ENCODE assay signal across 8 cellular contexts in genomic region chr3:129441215-129441614, GRCh38. TPM values are rescaled to one million over a fixed set of nuclear protein-coding genes. Genes with fewer than 3 reads are reported as not detected.
DNase-seq lines count a peak whose midpoint lies in the region; ATAC-seq and TF ChIP-seq lines count a peak whose summit lies in the region.

No MANE protein-coding gene starts in this region.

- peak overlapping the region; percentile 78 for H3K27ac ChIP-seq in hepatocyte
- H3K27ac ChIP-seq in suprapubic skin = peak overlapping the region; percentile 95

- no peaks in the 10 kb centered on the region for H3K9me2 ChIP-seq in hepatocyte (replicated peaks; ENCODE audit: insufficient read depth)

- H3K9me3 Mint-ChIP-seq in WTC11 = no peaks in the 10 kb centered on the region

- no peaks in the 10 kb centered on the region; the same call in 1 of the 2 replicates for H3K27me3 Mint-ChIP-seq in WTC11 (ENCODE audit: low read depth)

- no peaks in the 10 kb centered on the region for H3K9me3 ChIP-seq in hepatocyte (ENCODE audit: low read depth)
- no peaks in the 10 kb centered on the region for H3K9me3 ChIP-seq in suprapubic skin

- POLR2A ChIA-PET in WTC11 (lab: Charles Lee) = interaction anchor here (1.2 kb wide), 1 partner anchor 176 kb away, joined by 3 read pairs; no protein-coding TSS in a partner anchor

- CTCF ChIA-PET in WTC11 (lab: Charles Lee) = interaction anchor here (0.7 to 1.6 kb wide), 6 partner anchors 12 to 186 kb away, joined by 3 to 5 read pairs (median 4); partner anchors contain the start of gene EFCAB12

- peaks cover 20% of the 10 kb centered on the region for H3K36me3 Mint-ChIP-seq in WTC11

- TF ChIP-seq EP300 in suprapubic skin (IDR thresholded peaks at IDR 0.05) = no peak

- TF ChIP-seq CTCF in WTC11 (IDR thresholded peaks at IDR 0.05) (no peak), hepatocyte (IDR thresholded peaks at IDR 0.05; ENCODE audit: poor library complexity) (no peak), suprapubic skin (IDR thresholded peaks at IDR 0.05) (no peak)

- peak; percentile 4 for DNase-seq in activated effector memory CD4-positive, alpha-beta T cell treated with Interleukin-2 at 50 U/mL for 16 hours
- no peak for DNase-seq in activated effector memory CD4-positive, alpha-beta T cell treated with anti-CD3 and anti-CD28 coated beads, Interleukin-2, amount 50 U/mL, for 16 hours
- DNase-seq in WTC11 (ENCODE audit: low spot score) (no peak), hepatocyte (ENCODE audit: low spot score) (no peak), suprapubic skin (ENCODE audit: low spot score in 2 of 2) (no peak), hepatic stellate cell (ENCODE audit: low spot score) (no peak), NCI-H2227 treated with DMSO at 0.1 percent for 48 hours (lab: John Stamatoyannopoulos, UW) (no peak)

- H2AFZ ChIP-seq in hepatocyte = peak overlapping the region; percentile 38

- H3K4me1 ChIP-seq in hepatocyte (ENCODE audit: insufficient read depth) (peaks cover 13% of the 10 kb centered on the region), suprapubic skin (peaks cover 53% of the 10 kb centered on the region)

- H4K20me1 ChIP-seq in hepatocyte (ENCODE audit: insufficient read depth, poor library complexity, severe bottlenecking) = no peaks in the 10 kb centered on the region

- 69% methylated on average over 9 of the region's 9 CpGs for WGBS in hepatocyte (ENCODE audit: low lambda C conversion rate, missing lambda C conversion rate)
- 22% methylated on average over 9 of the region's 9 CpGs for WGBS in suprapubic skin

- H3K4me2 ChIP-seq in hepatocyte = peak overlapping the region; percentile 82

- TF ChIP-seq POLR2A in suprapubic skin (IDR thresholded peaks at IDR 0.05) = no peak

- H3K27me3 ChIP-seq in hepatocyte (no peaks in the 10 kb centered on the region), suprapubic skin (no peaks in the 10 kb centered on the region)

- H3K27ac Mint-ChIP-seq in WTC11 = peak overlapping the region; percentile 17; the same call in 1 of the 2 replicates

- peak overlapping the region; percentile 99 for H3K4me3 Mint-ChIP-seq in WTC11

- ATAC-seq in WTC11 (no peak), HG03469 (IDR thresholded peaks at IDR 0.05; ENCODE audit: unreplicated experiment) (no peak)

- H3K4me3 ChIP-seq in hepatocyte (peak overlapping the region; percentile 26), suprapubic skin (peak overlapping the region; percentile 61)

- H3K79me2 ChIP-seq in hepatocyte = peaks cover 64% of the 10 kb centered on the region

- H3K36me3 ChIP-seq in hepatocyte (replicated peaks; ENCODE audit: insufficient read depth, low read depth) (no peaks in the 10 kb centered on the region), suprapubic skin (peaks cover 18% of the 10 kb centered on the region)

- peaks cover 31% of the 10 kb centered on the region for H3K4me1 Mint-ChIP-seq in WTC11

TF ChIP-seq in WTC11, 78 proteins besides CTCF, POLR2A, EP300 and RAD21:
- TF ChIP-seq ZBTB43 (CRISPR knock-in tag; IDR thresholded peaks at IDR 0.05) = no peak
- TF ChIP-seq CREB1 (CRISPR knock-in tag; IDR thresholded peaks at IDR 0.05) = no peak
- TF ChIP-seq ATF1 (CRISPR knock-in tag; IDR thresholded peaks at IDR 0.05) = no peak
- TF ChIP-seq FOXP1 (CRISPR knock-in tag; IDR thresholded peaks at IDR 0.05; ENCODE audit: borderline replicate concordance) = no peak
- TF ChIP-seq TCF7 (CRISPR knock-in tag; IDR thresholded peaks at IDR 0.05; ENCODE audit: low read depth) = no peak
- no peak for TF ChIP-seq ERG (CRISPR knock-in tag; IDR thresholded peaks at IDR 0.05)
- TF ChIP-seq ESRRA (CRISPR knock-in tag; IDR thresholded peaks at IDR 0.05; ENCODE audit: borderline replicate concordance) = no peak
- TF ChIP-seq ELF4 (CRISPR knock-in tag; IDR thresholded peaks at IDR 0.05; ENCODE audit: low read depth) = no peak
- no peak for TF ChIP-seq NR1H2 (CRISPR knock-in tag; IDR thresholded peaks at IDR 0.05)
- no peak for TF ChIP-seq SOX15 (CRISPR knock-in tag; IDR thresholded peaks at IDR 0.05)
- TF ChIP-seq ZNF219 (CRISPR knock-in tag; IDR thresholded peaks at IDR 0.05; ENCODE audit: borderline replicate concordance) = no peak
- TF ChIP-seq CREM (CRISPR knock-in tag; IDR thresholded peaks at IDR 0.05) = no peak
- no peak for TF ChIP-seq FOXK1 (CRISPR knock-in tag; IDR thresholded peaks at IDR 0.05)
- no peak for TF ChIP-seq ETV6 (CRISPR knock-in tag; IDR thresholded peaks at IDR 0.05)
- no peak for TF ChIP-seq GTF2I (CRISPR knock-in tag; conservative IDR thresholded peaks at IDR 0.05)
- no peak for TF ChIP-seq NR2C2 (CRISPR knock-in tag; IDR thresholded peaks at IDR 0.05)
- TF ChIP-seq IRF2 (CRISPR knock-in tag; IDR thresholded peaks at IDR 0.05; ENCODE audit: borderline replicate concordance, low read depth) = no peak
- TF ChIP-seq HMGA2 (CRISPR knock-in tag; IDR thresholded peaks at IDR 0.05) = no peak
- no peak for TF ChIP-seq RELA (CRISPR knock-in tag; IDR thresholded peaks at IDR 0.05; ENCODE audit: borderline replicate concordance)
- TF ChIP-seq ZNF263 (CRISPR knock-in tag; IDR thresholded peaks at IDR 0.05; ENCODE audit: low read depth) = no peak

RNA-seq across cellular contexts. Expression of gene IFT122, which starts 1.2 kb away (rescaled TPM):
- total RNA-seq in WTC11 (2021) = 21.6 to 24.2 TPM (median 22.8 TPM) in 3 replicates
- total RNA-seq in hepatocyte = 14.6 and 17.3 TPM in 2 replicates
- polyA plus RNA-seq in hepatocyte = 11.4 and 15.6 TPM in 2 replicates
- 10 to 100 TPM in 3 of 4 donors, 1 to 10 TPM in 1; 9.5 to 47.6 (median 24.5) TPM for total RNA-seq in suprapubic skin

RNA-seq across cellular contexts. Expression of gene MBD4, which starts 1.5 kb away (rescaled TPM):
- total RNA-seq in WTC11 (2021) (31.4 to 36.9 TPM (median 33.0 TPM) in 3 replicates), hepatocyte (25.0 and 27.5 TPM in 2 replicates), suprapubic skin (10 to 100 TPM; 14.8 to 42.5 (median 24.0) TPM)
- polyA plus RNA-seq in hepatocyte = 20.8 and 22.2 TPM in 2 replicates

RNA-seq across cellular contexts. Expression of gene EFCAB12, which starts 12.8 kb away (rescaled TPM):
- total RNA-seq in WTC11 (2021) (0.16 to 0.34 TPM (median 0.20 TPM) in 3 replicates), hepatocyte (0.20 and 0.44 TPM in 2 replicates), suprapubic skin (1 to 10 TPM in 1 of 4 donors, under 1 TPM in 2, not detected in 1; 0.13 to 1.1 (median 0.23) TPM)
- 0.19 and 1.5 TPM in 2 replicates for polyA plus RNA-seq in hepatocyte
